In genomic region chr2:130181338-130181879, GRCh38 we compare ENCODE assay signal across 7 cellular contexts. TPM values are rescaled to one million over a fixed set of nuclear protein-coding genes. Genes with fewer than 3 reads are reported as not detected.
DNase-seq lines count a peak whose midpoint lies in the region; ATAC-seq, FAIRE-seq and TF ChIP-seq lines count a peak whose summit lies in the region.

A gene with protein sequence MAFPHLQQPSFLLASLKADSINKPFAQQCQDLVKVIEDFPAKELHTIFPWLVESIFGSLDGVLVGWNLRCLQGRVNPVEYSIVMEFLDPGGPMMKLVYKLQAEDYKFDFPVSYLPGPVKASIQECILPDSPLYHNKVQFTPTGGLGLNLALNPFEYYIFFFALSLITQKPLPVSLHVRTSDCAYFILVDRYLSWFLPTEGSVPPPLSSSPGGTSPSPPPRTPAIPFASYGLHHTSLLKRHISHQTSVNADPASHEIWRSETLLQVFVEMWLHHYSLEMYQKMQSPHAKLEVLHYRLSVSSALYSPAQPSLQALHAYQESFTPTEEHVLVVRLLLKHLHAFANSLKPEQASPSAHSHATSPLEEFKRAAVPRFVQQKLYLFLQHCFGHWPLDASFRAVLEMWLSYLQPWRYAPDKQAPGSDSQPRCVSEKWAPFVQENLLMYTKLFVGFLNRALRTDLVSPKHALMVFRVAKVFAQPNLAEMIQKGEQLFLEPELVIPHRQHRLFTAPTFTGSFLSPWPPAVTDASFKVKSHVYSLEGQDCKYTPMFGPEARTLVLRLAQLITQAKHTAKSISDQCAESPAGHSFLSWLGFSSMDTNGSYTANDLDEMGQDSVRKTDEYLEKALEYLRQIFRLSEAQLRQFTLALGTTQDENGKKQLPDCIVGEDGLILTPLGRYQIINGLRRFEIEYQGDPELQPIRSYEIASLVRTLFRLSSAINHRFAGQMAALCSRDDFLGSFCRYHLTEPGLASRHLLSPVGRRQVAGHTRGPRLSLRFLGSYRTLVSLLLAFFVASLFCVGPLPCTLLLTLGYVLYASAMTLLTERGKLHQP (minus strand): TSS chr2:130181602. CDS start chr2:130176592, 5,010 bp downstream.

- under 1% methylated on average over 49 of the region's 55 CpGs for WGBS in hepatocyte (ENCODE audit: low lambda C conversion rate, missing lambda C conversion rate)

- no peaks in the 10 kb centered on the region for H3K36me3 ChIP-seq in hepatocyte (replicated peaks; ENCODE audit: insufficient read depth, low read depth)

- peak within 1 kb of the TSS; percentile 96 for H3K4me3 ChIP-seq in hepatocyte

- peak; percentile 62 for ATAC-seq in HG03025 (IDR thresholded peaks at IDR 0.05; ENCODE audit: low FRiP score, unreplicated experiment)

- peak; percentile 94 for FAIRE-seq in GM18507 (lab: Jason Lieb, UNC)

- H4K20me1 ChIP-seq in hepatocyte (ENCODE audit: insufficient read depth, poor library complexity, severe bottlenecking) = no peaks in the 10 kb centered on the region

- H3K9me2 ChIP-seq in hepatocyte (replicated peaks; ENCODE audit: insufficient read depth) = no peaks in the 10 kb centered on the region

- H2AFZ ChIP-seq in hepatocyte = peak within 1 kb of the TSS; percentile 78

- peak within 1 kb of the TSS; percentile 89 for H3K27ac ChIP-seq in hepatocyte

- no peak for TF ChIP-seq CTCF in hepatocyte (IDR thresholded peaks at IDR 0.05; ENCODE audit: poor library complexity)

- no peaks in the 10 kb centered on the region for H3K9me3 ChIP-seq in hepatocyte (ENCODE audit: low read depth)

- H3K79me2 ChIP-seq in hepatocyte = peaks cover 75% of the 10 kb centered on the region

- H3K27me3 ChIP-seq in hepatocyte = no peaks in the 10 kb centered on the region

- DNase-seq in GM18507 (ENCODE audit: extremely low spot score, insufficient read length, low read depth) (peak; percentile 71), NCI-H2081 (lab: John Stamatoyannopoulos, UW) (peak; percentile 94 to 96), T1000 (lab: John Stamatoyannopoulos, UW) (peak; percentile 90), astrocyte of the hippocampus (ENCODE audit: low read depth, low spot score) (peak; percentile 98), hepatocyte (ENCODE audit: low spot score) (peak; percentile 98), retina (peak; percentile 97)

- H3K4me2 ChIP-seq in hepatocyte = peak within 1 kb of the TSS; percentile 92

- peaks cover 23% of the 10 kb centered on the region for H3K4me1 ChIP-seq in hepatocyte (ENCODE audit: insufficient read depth)

RNA-seq across cellular contexts. Expression of the gene that starts here (rescaled TPM):
- 24.7 and 28.1 TPM in 2 replicates for total RNA-seq in hepatocyte
- polyA plus RNA-seq in hepatocyte = 43.7 and 47.9 TPM in 2 replicates

Comparison
In these comparisons a context has a peak if more than half of its experiments do, and no peak if none do; other contexts are left out.
1. Peak in every context shown above with its lines: DNase-seq, ATAC-seq, H3K4me3 ChIP-seq and H3K27ac ChIP-seq.